ENCODE assay signal across 28 cellular contexts in genomic region chr10:45180507-45180906, GRCh38.
"Had no signal": no experiment of that assay in that cellular context is flagged by ENCODE, and none has a peak within 500 bp of the region (broad histone marks: within the 10 kb centered on the region; RNA-seq: fewer than 3 reads in every experiment).

No MANE protein-coding gene starts in this region.

- H3K9ac ChIP-seq: parathyroid adenoma had no signal

- H3K36me3 ChIP-seq: gastrocnemius medialis, heart left ventricle, left lung, prostate gland, right atrium auricular region, tibial artery, upper lobe of left lung had no signal

- H3K4me3 ChIP-seq: gastrocnemius medialis, heart left ventricle, hepatocyte, left lung, prostate gland, right atrium auricular region, smooth muscle cell, tibial artery, upper lobe of left lung had no signal

- H3K27me3 ChIP-seq: gastrocnemius medialis, hepatocyte, left lung, right atrium auricular region, tibial artery, upper lobe of left lung had no signal

- H3K27ac ChIP-seq: epithelial cell of prostate, gastrocnemius medialis, hepatocyte, parathyroid adenoma, prostate gland, upper lobe of left lung had no signal

- H3K79me2 ChIP-seq: hepatocyte, parathyroid adenoma had no signal

- FAIRE-seq: colon, islet of Langerhans, urothelium cell line had no signal

- H2AFZ ChIP-seq: hepatocyte, parathyroid adenoma had no signal

- ATAC-seq: esophagus mucosa; gastrocnemius medialis; naive thymus-derived CD4-positive, alpha-beta T cell; sciatic nerve; stimulated activated naive CD8-positive, alpha-beta T cell treated with anti-CD3 and anti-CD28 coated beads, Interleukin-15, amount 100 ng/mL, for 72 hours had no signal

- H3K4me2 ChIP-seq: hepatocyte, smooth muscle cell had no signal

- DNase-seq: effector CD8-positive, alpha-beta T cell; endodermal cell; foreskin fibroblast; gastrocnemius medialis; mesenchymal stem cell; midbrain; naive thymus-derived CD4-positive, alpha-beta T cell; stimulated activated CD4-positive, alpha-beta T cell treated with anti-CD3 and anti-CD28 coated beads, Interleukin-12 subunit alpha, Interleukin-12 subunit beta, amount 100 ng/mL, for 4 hours; stimulated activated CD4-positive, alpha-beta T cell treated with anti-CD3 and anti-CD28 coated beads, Interleukin-1b, Interleukin-23, amount 100 ng/mL, for 48 hours; stimulated activated CD4-positive, alpha-beta T cell treated with anti-CD3 and anti-CD28 coated beads, Interleukin-4, amount 100 ng/mL, for 1 hour; stimulated activated CD8-positive, alpha-beta memory T cell treated with anti-CD3 and anti-CD28 coated beads, Interleukin-4, amount 100 ng/mL, for 48 hours; stimulated activated naive CD4-positive, alpha-beta T cell; stimulated activated naive CD8-positive, alpha-beta T cell treated with anti-CD3 and anti-CD28 coated beads, Interleukin-15, amount 100 ng/mL, for 72 hours had no signal

- H3K9me3 ChIP-seq: gastrocnemius medialis, heart left ventricle, left lung, prostate gland, right atrium auricular region, tibial artery, upper lobe of left lung had no signal

- H3K4me1 ChIP-seq: gastrocnemius medialis, heart left ventricle, left lung, parathyroid adenoma, prostate gland, right atrium auricular region, upper lobe of left lung had no signal
